18 cellular contexts compared by ENCODE assay signal in genomic region chr3:56761023-56761422, GRCh38. TPM values are rescaled to one million over a fixed set of nuclear protein-coding genes. Genes with fewer than 3 reads are reported as not detected.
DNase-seq lines count a peak whose midpoint lies in the region; ATAC-seq and TF ChIP-seq lines count a peak whose summit lies in the region.
"Had no signal": no experiment of that assay in that cellular context is flagged by ENCODE, and none has a peak within 500 bp of the region (broad histone marks: within the 10 kb centered on the region; RNA-seq: fewer than 3 reads in every experiment).

No MANE protein-coding gene starts in this region.

- H3K9me3 Mint-ChIP-seq in stimulated activated naive CD8-positive, alpha-beta T cell treated with anti-CD3 and anti-CD28 coated beads, Interleukin-15, Interleukin-2, amounts not matched to agents 100 ng/mL and 50 ng/mL, for 24 hours = no peaks in the 10 kb centered on the region
- H3K9me3 Mint-ChIP-seq in stimulated activated naive CD8-positive, alpha-beta T cell treated with anti-CD3 and anti-CD28 coated beads, Interleukin-15, amount 100 ng/mL, for 72 hours = no peaks in the 10 kb centered on the region
- H3K9me3 Mint-ChIP-seq in activated naive CD8-positive, alpha-beta T cell treated with anti-CD3 and anti-CD28 coated beads, Interleukin-2, amount 10 ng/mL, durations not matched to agents 7 days and 5 days = peaks cover 4% of the 10 kb centered on the region
- H3K9me3 Mint-ChIP-seq in natural killer cell = no peaks in the 10 kb centered on the region
- H3K9me3 Mint-ChIP-seq: IgD-negative memory B cell had no signal

- ATAC-seq in stimulated activated naive CD8-positive, alpha-beta T cell treated with anti-CD3 and anti-CD28 coated beads, Interleukin-15, amount 100 ng/mL, for 72 hours = no peak
- no peak for ATAC-seq in activated naive CD8-positive, alpha-beta T cell treated with anti-CD3 and anti-CD28 coated beads, Interleukin-2, amount 10 ng/mL, durations not matched to agents 7 days and 5 days (ENCODE audit: low read depth)
- ATAC-seq in natural killer cell = no peak
- no peak for ATAC-seq in GM21423 (IDR thresholded peaks at IDR 0.05; ENCODE audit: unreplicated experiment)
- ATAC-seq: A549 had no signal

- H3K36me3 ChIP-seq in uterus = no peaks in the 10 kb centered on the region

- peaks cover 72% of the 10 kb centered on the region for H3K36me3 Mint-ChIP-seq in stimulated activated naive CD8-positive, alpha-beta T cell treated with anti-CD3 and anti-CD28 coated beads, Interleukin-15, Interleukin-2, amounts not matched to agents 100 ng/mL and 50 ng/mL, for 24 hours (ENCODE audit: low read depth)
- H3K36me3 Mint-ChIP-seq in activated naive CD8-positive, alpha-beta T cell treated with anti-CD3 and anti-CD28 coated beads, Interleukin-2, amount 10 ng/mL, durations not matched to agents 7 days and 5 days = peaks cover 72% of the 10 kb centered on the region
- peaks cover under 1% of the 10 kb centered on the region for H3K36me3 Mint-ChIP-seq in natural killer cell

- TF ChIP-seq POLR2A in uterus (IDR thresholded peaks at IDR 0.05) = no peak

- no peak overlapping the region for H3K4me3 Mint-ChIP-seq in stimulated activated naive CD8-positive, alpha-beta T cell treated with anti-CD3 and anti-CD28 coated beads, Interleukin-15, Interleukin-2, amounts not matched to agents 100 ng/mL and 50 ng/mL, for 24 hours
- H3K4me3 Mint-ChIP-seq in stimulated activated naive CD8-positive, alpha-beta T cell treated with anti-CD3 and anti-CD28 coated beads, Interleukin-15, amount 100 ng/mL, for 72 hours = no peak overlapping the region
- H3K4me3 Mint-ChIP-seq in activated naive CD8-positive, alpha-beta T cell treated with anti-CD3 and anti-CD28 coated beads, Interleukin-2, amount 10 ng/mL, durations not matched to agents 7 days and 5 days = no peak overlapping the region
- peak overlapping the region; percentile 11 for H3K4me3 Mint-ChIP-seq in natural killer cell
- H3K4me3 Mint-ChIP-seq: H9, IgD-negative memory B cell had no signal

- peaks cover 0 to 7% of the 10 kb centered on the region in 2 donors for H3K4me1 ChIP-seq in uterus

- peak overlapping the region; percentile 74 to 79 for H3K27ac ChIP-seq in uterus
- H3K27ac ChIP-seq: A549; BLaER1 treated with 17β-estradiol and CSF1 and Interleukin-3, amounts not matched to agents 10 nM and 100 nM had no signal

- H3K4me1 Mint-ChIP-seq in stimulated activated naive CD8-positive, alpha-beta T cell treated with anti-CD3 and anti-CD28 coated beads, Interleukin-15, Interleukin-2, amounts not matched to agents 100 ng/mL and 50 ng/mL, for 24 hours (ENCODE audit: low read depth) = peaks cover 93% of the 10 kb centered on the region
- H3K4me1 Mint-ChIP-seq in stimulated activated naive CD8-positive, alpha-beta T cell treated with anti-CD3 and anti-CD28 coated beads, Interleukin-15, amount 100 ng/mL, for 72 hours = peaks cover 93% of the 10 kb centered on the region
- H3K4me1 Mint-ChIP-seq in activated naive CD8-positive, alpha-beta T cell treated with anti-CD3 and anti-CD28 coated beads, Interleukin-2, amount 10 ng/mL, durations not matched to agents 7 days and 5 days = peaks cover 70% of the 10 kb centered on the region
- H3K4me1 Mint-ChIP-seq in natural killer cell = peaks cover 81 to 88% of the 10 kb centered on the region in 2 donors

- no peaks in the 10 kb centered on the region for H3K27me3 Mint-ChIP-seq in stimulated activated naive CD8-positive, alpha-beta T cell treated with anti-CD3 and anti-CD28 coated beads, Interleukin-15, Interleukin-2, amounts not matched to agents 100 ng/mL and 50 ng/mL, for 24 hours
- no peaks in the 10 kb centered on the region for H3K27me3 Mint-ChIP-seq in stimulated activated naive CD8-positive, alpha-beta T cell treated with anti-CD3 and anti-CD28 coated beads, Interleukin-15, amount 100 ng/mL, for 72 hours
- no peaks in the 10 kb centered on the region for H3K27me3 Mint-ChIP-seq in activated naive CD8-positive, alpha-beta T cell treated with anti-CD3 and anti-CD28 coated beads, Interleukin-2, amount 10 ng/mL, durations not matched to agents 7 days and 5 days
- H3K27me3 Mint-ChIP-seq in natural killer cell (ENCODE audit: low read depth in 2 of 2) = no peaks in the 10 kb centered on the region

- DNase-seq in stimulated activated naive CD8-positive, alpha-beta T cell treated with anti-CD3 and anti-CD28 coated beads, Interleukin-15, amount 100 ng/mL, for 72 hours = no peak
- no peak for DNase-seq in activated naive CD8-positive, alpha-beta T cell treated with anti-CD3 and anti-CD28 coated beads, Interleukin-2, amount 10 ng/mL, durations not matched to agents 7 days and 5 days
- DNase-seq in natural killer cell (no peak), uterus (no peak), NCI-H1694 (lab: John Stamatoyannopoulos, UW) (no peak), NCI-H524 (lab: John Stamatoyannopoulos, UW) (no peak)
- DNase-seq: H9, Kasumi-1, NCI-H187 treated with DMSO at 0.1 percent for 48 hours, NCI-H2171, NCI-H446, NCI-H774, RPMI8226 had no signal

- H3K9me3 ChIP-seq in uterus = no peaks in the 10 kb centered on the region
- H3K9me3 ChIP-seq: A549 had no signal

- TF ChIP-seq CTCF in natural killer cell (IDR thresholded peaks at IDR 0.05) (no peak), uterus (IDR thresholded peaks at IDR 0.05) (no peak)

- intact Hi-C loops in natural killer cell (cut with micrococcal nuclease) (no loop called here), uterus (cut with DNase I; ENCODE audit: low total_unique reads) (no loop called here)

- no peaks in the 10 kb centered on the region for H3K27me3 ChIP-seq in uterus
- H3K27me3 ChIP-seq: BLaER1 treated with 17β-estradiol and CSF1 and Interleukin-3, amounts not matched to agents 10 nM and 100 nM had no signal

- POLR2A ChIA-PET in activated naive CD8-positive, alpha-beta T cell treated with anti-CD3 and anti-CD28 coated beads, Interleukin-2, amount 10 ng/mL, durations not matched to agents 7 days and 5 days (lab: Charles Lee) = interaction anchor here (1.2 to 10.9 kb wide), 3 partner anchors 8 to 68 kb away, joined by 6 to 132 read pairs (median 7); partner anchors contain the start of gene ARHGEF3

- peak overlapping the region; percentile 30 for H3K27ac Mint-ChIP-seq in stimulated activated naive CD8-positive, alpha-beta T cell treated with anti-CD3 and anti-CD28 coated beads, Interleukin-15, Interleukin-2, amounts not matched to agents 100 ng/mL and 50 ng/mL, for 24 hours
- H3K27ac Mint-ChIP-seq in stimulated activated naive CD8-positive, alpha-beta T cell treated with anti-CD3 and anti-CD28 coated beads, Interleukin-15, amount 100 ng/mL, for 72 hours = peak overlapping the region in 1 of 2 donors; percentile 53
- peak overlapping the region; percentile 37 for H3K27ac Mint-ChIP-seq in activated naive CD8-positive, alpha-beta T cell treated with anti-CD3 and anti-CD28 coated beads, Interleukin-2, amount 10 ng/mL, durations not matched to agents 7 days and 5 days
- peak overlapping the region; percentile 99 to 100 for H3K27ac Mint-ChIP-seq in natural killer cell
- H3K27ac Mint-ChIP-seq: H9 had no signal

- H3K4me3 ChIP-seq in uterus = no peak overlapping the region
- H3K4me3 ChIP-seq: A549; BLaER1 treated with 17β-estradiol and CSF1 and Interleukin-3, amounts not matched to agents 10 nM and 100 nM had no signal

RNA-seq across cellular contexts. Expression of gene ARHGEF3, which starts 40.7 kb away (rescaled TPM):
- total RNA-seq in activated naive CD8-positive, alpha-beta T cell treated with anti-CD3 and anti-CD28 coated beads, Interleukin-2, amount 10 ng/mL, durations not matched to agents 7 days and 5 days = 100 to 1,000 TPM; 130 TPM
- total RNA-seq in natural killer cell (100 to 1,000 TPM; 112 to 211 (median 135) TPM), uterus (10 to 100 TPM; 15.9 to 79.4 (median 44.8) TPM)
